11 cellular contexts compared by ENCODE assay signal in the genomic region with DNA sequence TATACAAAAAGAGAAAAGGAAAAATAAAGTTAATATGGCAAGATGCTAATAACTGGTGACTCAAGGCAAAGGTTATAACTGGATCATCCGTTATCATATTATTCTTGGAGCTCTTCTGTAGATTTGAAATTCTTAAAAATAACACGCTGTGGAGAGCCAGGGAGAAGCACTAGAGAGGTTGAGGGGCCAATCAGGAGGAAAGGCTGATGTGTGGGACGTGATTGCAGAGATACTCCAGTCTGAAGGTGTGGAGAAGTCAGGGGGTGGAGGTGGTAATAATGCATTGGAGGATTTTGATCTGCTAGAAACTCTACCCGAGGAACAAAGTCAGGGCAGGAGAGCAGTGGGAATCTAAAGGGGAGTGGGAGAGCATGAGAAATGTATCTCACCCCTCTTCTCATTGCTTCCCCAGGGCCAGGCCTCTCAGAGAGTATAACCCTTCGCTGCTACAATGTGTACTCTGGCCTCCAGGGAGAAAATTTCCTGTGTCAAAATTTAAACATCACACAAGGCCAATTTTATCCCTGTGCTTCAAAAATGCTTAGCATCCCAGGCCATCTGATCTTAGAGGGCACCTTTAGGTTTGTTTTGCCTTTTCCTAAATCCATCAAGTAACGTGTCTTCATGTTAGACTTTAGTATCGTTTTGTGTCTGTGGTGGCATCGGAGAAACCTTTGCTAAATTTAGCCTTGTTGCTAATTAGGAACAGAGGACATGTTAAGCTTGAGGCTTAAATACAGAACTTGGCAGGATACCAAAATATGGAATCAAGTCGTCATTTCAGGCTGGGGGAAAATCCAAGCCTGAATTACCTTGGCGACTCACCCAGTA.
DNase-seq lines count a peak whose midpoint lies in the region; ATAC-seq and TF ChIP-seq lines count a peak whose summit lies in the region.
"Had no signal": no experiment of that assay in that cellular context is flagged by ENCODE, and none has a peak within 500 bp of the region (broad histone marks: within the 10 kb centered on the region; RNA-seq: fewer than 3 reads in every experiment).

No MANE protein-coding gene starts in this region.

- H3K27ac ChIP-seq in body of pancreas: no peak overlapping the region

- intact Hi-C loops in body of pancreas (cut with DNase I): no loop called here
- intact Hi-C loops in left cardiac atrium (cut with DNase I): no loop called here
- intact Hi-C loops in lower leg skin (cut with DNase I; ENCODE audit: low total_unique reads): no loop called here

- no peaks in the 10 kb centered on the region for H3K27me3 ChIP-seq in body of pancreas

- no peak overlapping the region for H3K4me3 ChIP-seq in AG10803 (ENCODE audit: low read length)
- H3K4me3 ChIP-seq in body of pancreas: no peak overlapping the region
- no peak overlapping the region for H3K4me3 ChIP-seq in lower leg skin (ENCODE audit: low read depth, poor library complexity, severe bottlenecking)
- H3K4me3 ChIP-seq: lung had no signal

- 63 to 70% methylated on average over 10 of the region's 10 CpGs for WGBS in body of pancreas, 2 donors
- WGBS in lower leg skin, 2 donors: 42 to 43% methylated on average over 10 of the region's 10 CpGs

- H3K9me3 ChIP-seq in body of pancreas: no peaks in the 10 kb centered on the region

- no peaks in the 10 kb centered on the region for H3K4me1 ChIP-seq in body of pancreas

- TF ChIP-seq POLR2A in body of pancreas (IDR thresholded peaks at IDR 0.05): no peak
- TF ChIP-seq POLR2A in lower leg skin (IDR thresholded peaks at IDR 0.05): no peak

- no peak for TF ChIP-seq CTCF in AG10803 (conservative IDR thresholded peaks at IDR 0.05; ENCODE audit: low read length)
- no peak for TF ChIP-seq CTCF in body of pancreas (IDR thresholded peaks at IDR 0.05)
- no peak for TF ChIP-seq CTCF in lower leg skin (IDR thresholded peaks at IDR 0.05)

- ATAC-seq in body of pancreas: peak; percentile 15
- peak; percentile 68 to 80 for ATAC-seq in left cardiac atrium
- no peak for ATAC-seq in HG03175 (IDR thresholded peaks at IDR 0.05; ENCODE audit: unreplicated experiment)

- DNase-seq in AG10803 (ENCODE audit: low read depth): peak; percentile 38
- DNase-seq in NCI-H1694 (lab: John Stamatoyannopoulos, UW): peak; percentile 72
- no peak for DNase-seq in body of pancreas
- no peak for DNase-seq in left cardiac atrium
- no peak for DNase-seq in stimulated activated CD4-positive, alpha-beta T cell treated with anti-CD3 and anti-CD28 coated beads, Interleukin-15, amount 100 ng/mL, for 24 hours
- DNase-seq in KG1 (lab: John Stamatoyannopoulos, UW): no peak
- no peak for DNase-seq in lower leg skin (ENCODE audit: low spot score in 2 of 2)
- DNase-seq: activated B cell treated with CpG ODN at 0.5 μM for 24 hours; CD8-positive, alpha-beta memory T cell had no signal

- no peaks in the 10 kb centered on the region for H3K36me3 ChIP-seq in body of pancreas (replicated peaks in 1 of 2; ENCODE audit: insufficient read depth in 1 of 2, low read depth in 2 of 2)

Comparison
In these comparisons a context has a peak if more than half of its experiments do, and no peak if none do; other contexts are left out.
1. DNase-seq: peak in AG10803 (single experiment) and NCI-H1694 (single experiment); none in body of pancreas (0 of 4), left cardiac atrium (single experiment), stimulated activated CD4-positive, alpha-beta T cell treated with anti-CD3 and anti-CD28 coated beads, Interleukin-15, amount 100 ng/mL, for 24 hours (single experiment), KG1 (single experiment) and lower leg skin (0 of 2).